Comparison of ENCODE assay signal across 1 cellular context in genomic region chr15:41334293-41335120, GRCh38.
TF ChIP-seq lines count a peak whose summit lies in the region.

No MANE protein-coding gene starts in this region.

TF ChIP-seq in K562, 482 proteins besides CTCF, POLR2A, EP300 and RAD21 (continued from another document and continues in another):
- TF ChIP-seq MITF (IDR thresholded peaks at IDR 0.05) = no peak
- TF ChIP-seq RBM22 (IDR thresholded peaks at IDR 0.05; ENCODE audit: low read depth, low read length, poor library complexity, severe bottlenecking) = no peak
- TF ChIP-seq ETS2 (tag; IDR thresholded peaks at IDR 0.05; ENCODE audit: borderline replicate concordance, poor library complexity, severe bottlenecking) = no peak
- TF ChIP-seq TFAM (CRISPR knock-in tag; conservative IDR thresholded peaks at IDR 0.05) = no peak
- no peak for TF ChIP-seq XRCC5 (IDR thresholded peaks at IDR 0.05; ENCODE audit: low read depth, low read length)
- no peak for TF ChIP-seq ZNF398 (CRISPR knock-in tag; IDR thresholded peaks at IDR 0.05)
- no peak for TF ChIP-seq ZNF23 (CRISPR knock-in tag; IDR thresholded peaks at IDR 0.05)
- TF ChIP-seq PKNOX1 (IDR thresholded peaks at IDR 0.05) = 0 out of 2 replicates have a peak, but pooled peaks have one; percentile 1
- TF ChIP-seq ELF1 (tag; IDR thresholded peaks at IDR 0.05) = no peak
- TF ChIP-seq NFIX (CRISPR knock-in tag; IDR thresholded peaks at IDR 0.05; ENCODE audit: low read depth) = no peak
- TF ChIP-seq ARHGAP35 (IDR thresholded peaks at IDR 0.05; ENCODE audit: partially characterized antibody) = no peak
- TF ChIP-seq CREB3L1 (IDR thresholded peaks at IDR 0.05; ENCODE audit: borderline replicate concordance, low read depth) = no peak
- no peak for TF ChIP-seq ZKSCAN8 (CRISPR knock-in tag; IDR thresholded peaks at IDR 0.05)
- TF ChIP-seq TRIM24 (IDR thresholded peaks at IDR 0.05) = peak; percentile 48 to 71; a peak in 2 of 4 replicates
- no peak for TF ChIP-seq PYGO2 (tag; IDR thresholded peaks at IDR 0.05)
- TF ChIP-seq NBN (IDR thresholded peaks at IDR 0.05; ENCODE audit: low read depth) = peak; percentile 21; the same call in 1 of the 2 replicates
- TF ChIP-seq MLLT1 (IDR thresholded peaks at IDR 0.05) = peak in 1 of 2 experiments; percentile 10; a peak in 1 of 4 replicates
- TF ChIP-seq CBFA2T3 (IDR thresholded peaks at IDR 0.05) = peak; percentile 96
- no peak for TF ChIP-seq NCOA4 (IDR thresholded peaks at IDR 0.05; ENCODE audit: partially characterized antibody)
- TF ChIP-seq DPF2 (IDR thresholded peaks at IDR 0.05) = peak; percentile 87
- peak; percentile 24; the same call in 1 of the 2 replicates for TF ChIP-seq ZBTB40 (IDR thresholded peaks at IDR 0.05)
- no peak for TF ChIP-seq ZBTB40 (CRISPR knock-in tag; IDR thresholded peaks at IDR 0.05)
- no peak for TF ChIP-seq ZFPM2 (CRISPR knock-in tag; IDR thresholded peaks at IDR 0.05)
- no peak; the same call in 1 of the 2 replicates for TF ChIP-seq NFRKB (IDR thresholded peaks at IDR 0.05; ENCODE audit: low read depth)
- no peak for TF ChIP-seq ELK1 (CRISPR knock-in tag; IDR thresholded peaks at IDR 0.05)
- peak; percentile 62; the same call in 1 of the 2 replicates for TF ChIP-seq PHB2 (IDR thresholded peaks at IDR 0.05; ENCODE audit: low read depth)
- no peak for TF ChIP-seq NCOA2 (IDR thresholded peaks at IDR 0.05; ENCODE audit: partially characterized antibody in 2 of 2)
- peak; percentile 92 for TF ChIP-seq CBFA2T2 (conservative IDR thresholded peaks at IDR 0.05)
